ENCODE assay signal across 7 cellular contexts in the genomic region with DNA sequence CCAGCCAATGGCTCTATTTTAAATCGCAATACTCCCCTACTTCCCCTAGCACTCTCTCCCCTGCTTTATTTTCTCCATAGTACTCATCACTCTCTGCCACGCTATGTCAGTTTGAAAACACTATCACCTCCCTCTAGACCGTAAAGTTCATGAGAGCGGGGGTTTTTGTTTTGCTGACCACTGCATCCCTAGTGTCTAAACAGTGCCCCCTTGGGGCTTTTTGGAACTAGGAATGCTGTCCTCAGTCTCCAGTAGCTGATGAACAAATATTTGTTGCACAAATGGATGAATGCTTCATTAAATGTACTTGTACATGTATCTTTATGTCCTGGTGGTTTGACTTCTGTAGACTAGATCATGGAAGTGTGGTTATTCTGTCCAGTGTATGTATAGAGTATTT. TPM values are rescaled to one million over a fixed set of nuclear protein-coding genes. Genes with fewer than 3 reads are reported as not detected.
DNase-seq lines count a peak whose midpoint lies in the region; ATAC-seq lines count a peak whose summit lies in the region.

No MANE protein-coding gene starts in this region.

- H3K27ac Mint-ChIP-seq in activated CD8-positive, alpha-beta memory T cell treated with anti-CD3 and anti-CD28 coated beads, Interleukin-2, amount 10 ng/mL, durations not matched to agents 7 days and 5 days: no peak overlapping the region

- intact Hi-C loops in Right ventricle myocardium superior (cut with DNase I): loop anchor here (5.0 kb wide), 1 partner anchor 46 kb away; the partner anchor contains the start of gene ATOH8

- CTCF ChIA-PET in activated CD8-positive, alpha-beta memory T cell treated with anti-CD3 and anti-CD28 coated beads, Interleukin-2, amount 10 ng/mL, durations not matched to agents 7 days and 5 days (lab: Charles Lee): no interaction called here

- H3K36me3 Mint-ChIP-seq in activated CD8-positive, alpha-beta memory T cell treated with anti-CD3 and anti-CD28 coated beads, Interleukin-2, amount 10 ng/mL, durations not matched to agents 7 days and 5 days: no peaks in the 10 kb centered on the region

- H3K4me3 Mint-ChIP-seq in activated CD8-positive, alpha-beta memory T cell treated with anti-CD3 and anti-CD28 coated beads, Interleukin-2, amount 10 ng/mL, durations not matched to agents 7 days and 5 days: no peak overlapping the region

- DNase-seq in HCEC 1CT (peak; percentile 40), SK-N-DZ (ENCODE audit: low spot score) (peak; percentile 18), Right ventricle myocardium superior (no peak), superior temporal gyrus (ENCODE audit: extremely low spot score) (peak; percentile 84), NOMO-1 treated with dmso at 0.1 percent for 144 hours (lab: John Stamatoyannopoulos, UW; ENCODE audit: unreplicated experiment) (no peak), mesenteric fat pad (ENCODE audit: low spot score) (no peak)
- DNase-seq in activated CD8-positive, alpha-beta memory T cell treated with anti-CD3 and anti-CD28 coated beads, Interleukin-2, amount 10 ng/mL, durations not matched to agents 7 days and 5 days: no peak

- H3K27me3 Mint-ChIP-seq in activated CD8-positive, alpha-beta memory T cell treated with anti-CD3 and anti-CD28 coated beads, Interleukin-2, amount 10 ng/mL, durations not matched to agents 7 days and 5 days: peaks cover 37% of the 10 kb centered on the region

- H3K4me1 Mint-ChIP-seq in activated CD8-positive, alpha-beta memory T cell treated with anti-CD3 and anti-CD28 coated beads, Interleukin-2, amount 10 ng/mL, durations not matched to agents 7 days and 5 days: no peaks in the 10 kb centered on the region

- H3K9me3 Mint-ChIP-seq in activated CD8-positive, alpha-beta memory T cell treated with anti-CD3 and anti-CD28 coated beads, Interleukin-2, amount 10 ng/mL, durations not matched to agents 7 days and 5 days (ENCODE audit: low read depth): no peaks in the 10 kb centered on the region

- ATAC-seq in Right ventricle myocardium superior (ENCODE audit: poor library complexity): peak; percentile 72
- ATAC-seq in activated CD8-positive, alpha-beta memory T cell treated with anti-CD3 and anti-CD28 coated beads, Interleukin-2, amount 10 ng/mL, durations not matched to agents 7 days and 5 days: no peak

RNA-seq across cellular contexts. Expression of gene ATOH8, which starts 44.2 kb away (rescaled TPM):
- polyA plus RNA-seq in SK-N-DZ (2014; cell fraction: cytosol; rRNA removed): 1.6 and 1.8 TPM in 2 replicates
- polyA plus RNA-seq in SK-N-DZ (2014; cell fraction: nucleus; rRNA removed): 1.9 and 3.1 TPM in 2 replicates
- total RNA-seq in Right ventricle myocardium superior: 25.8 TPM
- under 1 TPM; 0.12 to 0.40 TPM for total RNA-seq in activated CD8-positive, alpha-beta memory T cell treated with anti-CD3 and anti-CD28 coated beads, Interleukin-2, amount 10 ng/mL, durations not matched to agents 7 days and 5 days
- 69.4 TPM for total RNA-seq in mesenteric fat pad

Comparison
In these comparisons a context has a peak if more than half of its experiments do, and no peak if none do; other contexts are left out.
1. DNase-seq: peak in HCEC 1CT (single experiment), SK-N-DZ (single experiment) and superior temporal gyrus (single experiment); none in Right ventricle myocardium superior (single experiment), NOMO-1 treated with dmso at 0.1 percent for 144 hours (single experiment), activated CD8-positive, alpha-beta memory T cell treated with anti-CD3 and anti-CD28 coated beads, Interleukin-2, amount 10 ng/mL, durations not matched to agents 7 days and 5 days (single experiment) and mesenteric fat pad (single experiment).
2. RNA of gene ATOH8, which starts 44.2 kb away (total RNA-seq): 69.4 TPM in mesenteric fat pad (single experiment) and 25.8 TPM in Right ventricle myocardium superior (single experiment); 0.12 to 0.40 TPM in activated CD8-positive, alpha-beta memory T cell treated with anti-CD3 and anti-CD28 coated beads, Interleukin-2, amount 10 ng/mL, durations not matched to agents 7 days and 5 days; every median in the first group is over 10 times any median in the second.